In the genomic region with DNA sequence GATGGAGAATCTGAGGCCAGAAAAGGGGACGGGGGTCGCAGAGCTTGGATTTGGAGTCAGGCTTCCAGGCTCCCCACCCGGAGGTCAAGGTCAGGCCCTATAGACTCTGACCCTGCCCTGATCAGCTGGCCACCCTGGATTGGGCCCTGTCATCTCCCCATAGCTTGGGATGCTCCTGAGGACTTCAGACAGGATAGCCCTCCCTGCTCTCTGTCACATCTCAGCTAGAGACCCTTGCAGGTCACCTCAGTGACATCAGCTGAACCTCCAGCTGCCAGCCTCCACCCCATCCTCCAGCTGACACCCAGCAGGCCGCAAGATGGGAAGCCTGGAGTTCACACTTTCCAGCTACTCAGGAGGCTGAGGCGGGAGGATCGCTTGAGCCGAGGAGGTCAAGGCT, we compare ENCODE assay signal across 12 cellular contexts. TPM values are rescaled to one million over a fixed set of nuclear protein-coding genes. Genes with fewer than 3 reads are reported as not detected.
DNase-seq lines count a peak whose midpoint lies in the region; ATAC-seq and TF ChIP-seq lines count a peak whose summit lies in the region.
"Had no signal": no experiment of that assay in that cellular context is flagged by ENCODE, and none has a peak within 500 bp of the region (broad histone marks: within the 10 kb centered on the region; RNA-seq: fewer than 3 reads in every experiment).

No MANE protein-coding gene starts in this region.

- H3K36me3 ChIP-seq in CD8-positive, alpha-beta T cell (ENCODE audit: insufficient read depth, low read length): no peaks in the 10 kb centered on the region
- H3K36me3 ChIP-seq in esophagus muscularis mucosa: peaks cover 0 to 4% (median 0%) of the 10 kb centered on the region in 4 donors
- peaks cover 0 to 7% (median 2%) of the 10 kb centered on the region in 4 donors for H3K36me3 ChIP-seq in sigmoid colon

- no peak overlapping the region for H3K4me3 ChIP-seq in CD8-positive, alpha-beta T cell (ENCODE audit: low read depth, low read length)
- H3K4me3 ChIP-seq in esophagus muscularis mucosa (no peak overlapping the region), sigmoid colon (no peak overlapping the region)

- CTCF ChIA-PET in CD8-positive, alpha-beta T cell (lab: Charles Lee): interaction anchor here (1.0 to 8.7 kb wide), 6 partner anchors 11 to 344 kb away, joined by 3 to 80 read pairs (median 6); no protein-coding TSS in a partner anchor
- CTCF ChIA-PET in RWPE1 (lab: Yijun Ruan, JAX): no interaction called here

- peaks cover 4% of the 10 kb centered on the region for H3K36me3 Mint-ChIP-seq in CD8-positive, alpha-beta T cell

- DNase-seq in CD8-positive, alpha-beta T cell: no peak
- DNase-seq in RWPE1 (ENCODE audit: low spot score) (no peak), esophagus muscularis mucosa (ENCODE audit: extremely low spot score) (no peak), sigmoid colon (peak; percentile 72), iPS-NIHi7 (ENCODE audit: extremely low spot score) (no peak), NCI-H1930 (lab: John Stamatoyannopoulos, UW) (no peak)
- no peak for DNase-seq in NK-92 treated with Interleukin-12 subunit alpha and Interleukin-12 subunit beta, amount 100 ng/mL, for 24 hours (lab: John Stamatoyannopoulos, UW)
- DNase-seq: DMS 273 treated with DMSO at 0.1 percent for 48 hours; NCI-H345; Right ventricle myocardium superior; stimulated activated CD4-positive, alpha-beta T cell treated with anti-CD3 and anti-CD28 coated beads, Interleukin-2, amount 100 ng/mL, for 24 hours; stimulated activated naive CD8-positive, alpha-beta T cell treated with anti-CD3 and anti-CD28 coated beads, Interleukin-15, Interleukin-2, amounts not matched to agents 100 U/mL and 50 U/mL, for 24 hours had no signal

- H3K9me3 ChIP-seq in CD8-positive, alpha-beta T cell (ENCODE audit: low read length): no peaks in the 10 kb centered on the region
- peaks cover 0 to 5% (median 0%) of the 10 kb centered on the region in 4 donors for H3K9me3 ChIP-seq in esophagus muscularis mucosa
- no peaks in the 10 kb centered on the region for H3K9me3 ChIP-seq in sigmoid colon

- H3K27ac Mint-ChIP-seq in CD8-positive, alpha-beta T cell: peak overlapping the region; percentile 92

- TF ChIP-seq EP300 in esophagus muscularis mucosa (IDR thresholded peaks at IDR 0.05) (no peak), sigmoid colon (IDR thresholded peaks at IDR 0.05) (no peak)

- POLR2A ChIA-PET in CD8-positive, alpha-beta T cell (lab: Charles Lee): interaction anchor here (0.6 to 1.6 kb wide), 2 partner anchors 13 to 14 kb away, joined by 3 to 6 read pairs; no protein-coding TSS in a partner anchor
- POLR2A ChIA-PET in RWPE1 (lab: Yijun Ruan, JAX; ENCODE audit: low non-redundant PET): no interaction called here

- H3K27me3 ChIP-seq in CD8-positive, alpha-beta T cell (ENCODE audit: insufficient read depth, low read length): no peaks in the 10 kb centered on the region
- H3K27me3 ChIP-seq in esophagus muscularis mucosa (peaks cover 0 to 5% (median 0%) of the 10 kb centered on the region in 4 donors), sigmoid colon (no peaks in the 10 kb centered on the region)

- H3K27me3 Mint-ChIP-seq in CD8-positive, alpha-beta T cell (ENCODE audit: low read depth): no peaks in the 10 kb centered on the region

- H3K27ac ChIP-seq in CD8-positive, alpha-beta T cell (ENCODE audit: low read depth, low read length): no peak overlapping the region
- H3K27ac ChIP-seq in RWPE1 (peak overlapping the region; percentile 93), esophagus muscularis mucosa (replicated peaks in 1 of 4) (peak overlapping the region; percentile 97 to 100 (median 100)), sigmoid colon (peak overlapping the region; percentile 97 to 100 (median 100))

- H3K4me1 ChIP-seq in CD8-positive, alpha-beta T cell (ENCODE audit: insufficient read depth, low read length): peaks cover 75% of the 10 kb centered on the region
- H3K4me1 ChIP-seq in esophagus muscularis mucosa: peaks cover 37 to 76% (median 76%) of the 10 kb centered on the region in 4 donors
- peaks cover 0 to 65% (median 63%) of the 10 kb centered on the region in 4 donors for H3K4me1 ChIP-seq in sigmoid colon

- intact Hi-C loops in CD8-positive, alpha-beta T cell (cut with DNase I, micrococcal nuclease): loop anchor here in 1 of 2 experiments (5.0 kb wide), 1 partner anchor 249 kb away; the partner anchor contains the start of gene KLF2
- intact Hi-C loops in esophagus muscularis mucosa (cut with DNase I): no loop called here
- intact Hi-C loops in sigmoid colon (cut with DNase I): loop anchor here (10.0 kb wide), 1 partner anchor 949 kb away; a partner anchor contains a TSS

- ATAC-seq in CD8-positive, alpha-beta T cell: no peak
- ATAC-seq: stimulated activated naive CD8-positive, alpha-beta T cell treated with anti-CD3 and anti-CD28 coated beads, Interleukin-15, Interleukin-2, amounts not matched to agents 100 U/mL and 50 U/mL, for 24 hours had no signal

- TF ChIP-seq POLR2A in esophagus muscularis mucosa (IDR thresholded peaks at IDR 0.05; ENCODE audit: low read depth) (no peak), sigmoid colon (IDR thresholded peaks at IDR 0.05) (no peak)

- 60% methylated on average over 1 of the region's 7 CpGs for WGBS in esophagus muscularis mucosa
- 91 to 92% methylated on average over 7 of the region's 7 CpGs for WGBS in sigmoid colon, 2 donors

- peaks cover 52% of the 10 kb centered on the region for H3K4me1 Mint-ChIP-seq in CD8-positive, alpha-beta T cell (ENCODE audit: low read depth)

- no peaks in the 10 kb centered on the region for H3K9me3 Mint-ChIP-seq in CD8-positive, alpha-beta T cell

- H3K4me3 Mint-ChIP-seq in CD8-positive, alpha-beta T cell: no peak overlapping the region

- no peak for TF ChIP-seq CTCF in CD8-positive, alpha-beta T cell (IDR thresholded peaks at IDR 0.05)
- TF ChIP-seq CTCF in RWPE1 (conservative IDR thresholded peaks at IDR 0.05; ENCODE audit: low read depth) (no peak), esophagus muscularis mucosa (IDR thresholded peaks at IDR 0.05) (no peak), sigmoid colon (IDR thresholded peaks at IDR 0.05) (no peak)

RNA-seq across cellular contexts. Expression of gene TPM4, which starts 2.8 kb away (rescaled TPM):
- total RNA-seq in CD8-positive, alpha-beta T cell: 100 to 1,000 TPM; 187 to 199 TPM
- total RNA-seq in esophagus muscularis mucosa (100 to 1,000 TPM; 378 to 445 (median 414) TPM), sigmoid colon (100 to 1,000 TPM; 222 to 826 (median 353) TPM)
- 100 to 1,000 TPM; 313 to 464 (median 374) TPM for polyA plus RNA-seq in sigmoid colon

RNA-seq across cellular contexts. Expression of gene RAB8A, which starts 38.2 kb away (rescaled TPM):
- 10 to 100 TPM; 79.1 to 88.4 TPM for total RNA-seq in CD8-positive, alpha-beta T cell
- 10 to 100 TPM; 37.9 to 56.4 (median 42.9) TPM for total RNA-seq in esophagus muscularis mucosa
- total RNA-seq in sigmoid colon: 10 to 100 TPM; 32.8 to 43.9 (median 34.9) TPM
- polyA plus RNA-seq in sigmoid colon: 100 to 1,000 TPM in 1 of 3 donors, 10 to 100 TPM in 2; 64.3 to 126 (median 79.4) TPM
